Comparison of ENCODE assay signal across 8 cellular contexts in genomic region chr3:69161587-69162196, GRCh38. TPM values are rescaled to one million over a fixed set of nuclear protein-coding genes. Genes with fewer than 3 reads are reported as not detected.
DNase-seq lines count a peak whose midpoint lies in the region; ATAC-seq, FAIRE-seq and TF ChIP-seq lines count a peak whose summit lies in the region.

No MANE protein-coding gene starts in this region.

- H3K9me3 ChIP-seq in endodermal cell (ENCODE audit: control insufficient read depth, low read length) (no peaks in the 10 kb centered on the region), vagina (no peaks in the 10 kb centered on the region)

- no peaks in the 10 kb centered on the region for H3K4me1 Mint-ChIP-seq in endodermal cell
- peaks cover 13% of the 10 kb centered on the region for H3K4me1 Mint-ChIP-seq in mesothelial cell of epicardium

- H3K27ac ChIP-seq in endodermal cell (ENCODE audit: low read depth, low read length) (no peak overlapping the region), vagina (no peak overlapping the region)

- no peaks in the 10 kb centered on the region for H3K36me3 Mint-ChIP-seq in endodermal cell (ENCODE audit: low read depth)
- H3K36me3 Mint-ChIP-seq in mesothelial cell of epicardium, result no peaks in the 10 kb centered on the region

- no peak overlapping the region for H3K9ac ChIP-seq in endodermal cell (ENCODE audit: extremely low read depth, low read length, poor library complexity, severe bottlenecking)

- ATAC-seq in GM19395 (IDR thresholded peaks at IDR 0.05; ENCODE audit: unreplicated experiment), result no peak

- TF ChIP-seq POLR2A in GM12892 (IDR thresholded peaks at IDR 0.05; ENCODE audit: low read depth, low read length) (no peak), vagina (IDR thresholded peaks at IDR 0.05) (no peak)

- DNase-seq in Ammon's horn (ENCODE audit: low spot score), result peak; percentile 77
- peak; percentile 21 for DNase-seq in GM12892 (ENCODE audit: insufficient read length)
- peak; percentile 44 for DNase-seq in LHCN-M2 (ENCODE audit: low read depth)
- DNase-seq in T1000 (lab: John Stamatoyannopoulos, UW), result peak; percentile 7
- no peak for DNase-seq in endodermal cell
- DNase-seq in mesothelial cell of epicardium (ENCODE audit: low spot score in 2 of 2, unreplicated experiment in 2 of 2), result no peak
- DNase-seq in vagina (ENCODE audit: extremely low spot score in 2 of 2), result no peak

- 34 to 38% methylated on average over 4 of the region's 4 CpGs for WGBS in endodermal cell (ENCODE audit: insufficient coverage in 1 of 2, insufficient read length in 1 of 2), 2 experiments

- H3K27me3 ChIP-seq in endodermal cell (ENCODE audit: control insufficient read depth, insufficient read depth, low read length, poor library complexity, severe bottlenecking), result no peaks in the 10 kb centered on the region
- no peaks in the 10 kb centered on the region for H3K27me3 ChIP-seq in vagina

- intact Hi-C loops in vagina (cut with DNase I), result loop anchor here (10.0 kb wide), 1 partner anchor 513 kb away; no protein-coding TSS in a partner anchor

- peaks cover 4% of the 10 kb centered on the region for H3K27me3 Mint-ChIP-seq in endodermal cell (ENCODE audit: insufficient read depth)
- no peaks in the 10 kb centered on the region for H3K27me3 Mint-ChIP-seq in mesothelial cell of epicardium (ENCODE audit: low read depth)

- H3K4me3 Mint-ChIP-seq in endodermal cell (no peak overlapping the region), mesothelial cell of epicardium (no peak overlapping the region)

- peak; percentile 96 for TF ChIP-seq CTCF in endodermal cell (conservative IDR thresholded peaks at IDR 0.05)
- peak; percentile 94 for TF ChIP-seq CTCF in mesothelial cell of epicardium (IDR thresholded peaks at IDR 0.05; ENCODE audit: unreplicated experiment)
- peak; percentile 70 to 96 (median 90) for TF ChIP-seq CTCF in vagina (IDR thresholded peaks at IDR 0.05)

- H3K4me1 ChIP-seq in endodermal cell (ENCODE audit: control insufficient read depth, insufficient read depth, low read length) (no peaks in the 10 kb centered on the region), vagina (no peaks in the 10 kb centered on the region)

- no peaks in the 10 kb centered on the region for H3K36me3 ChIP-seq in endodermal cell (ENCODE audit: control insufficient read depth, insufficient read depth, low read length)
- no peaks in the 10 kb centered on the region for H3K36me3 ChIP-seq in vagina

- FAIRE-seq in GM12892 (lab: Jason Lieb, UNC), result no peak

- H3K4me3 ChIP-seq in endodermal cell (ENCODE audit: low read length) (no peak overlapping the region), vagina (no peak overlapping the region)

- H3K27ac Mint-ChIP-seq in endodermal cell (no peak overlapping the region), mesothelial cell of epicardium (no peak overlapping the region)

- no peaks in the 10 kb centered on the region for H3K9me3 Mint-ChIP-seq in endodermal cell
- no peaks in the 10 kb centered on the region for H3K9me3 Mint-ChIP-seq in mesothelial cell of epicardium

RNA-seq across cellular contexts. Expression of gene LMOD3, which starts 39.3 kb away (rescaled TPM):
- polyA plus RNA-seq in GM12892 (2012; ENCODE audit: missing spikeins), result 0.06 TPM
- total RNA-seq in LHCN-M2 (2014; rRNA removed) (0.90 and 4.6 TPM in 2 replicates), endodermal cell (not detected), mesothelial cell of epicardium (not detected in 3 replicates), vagina (not detected)
- 1.4 TPM for polyA plus RNA-seq in LHCN-M2 (2012)
- not detected for polyA plus RNA-seq in endodermal cell (2013, experiment 1 of 2)
- polyA plus RNA-seq in endodermal cell (2013, experiment 2 of 2), result not detected

Comparison
In these comparisons a context has a peak if more than half of its experiments do, and no peak if none do; other contexts are left out.
1. DNase-seq: peak in Ammon's horn (single experiment), GM12892 (single experiment), LHCN-M2 (single experiment) and T1000 (single experiment); none in endodermal cell (single experiment), mesothelial cell of epicardium (0 of 2) and vagina (0 of 2).
2. Peak in every context shown above with its lines, with median percentiles within 50 percentile points of each other: CTCF ChIP-seq.